In genomic region chr13:29125145-29125933, GRCh38 we compare ENCODE assay signal across 11 cellular contexts.
A peak's percentile ranks its signal among the peaks of the same experiment; 100 is the strongest.
DNase-seq lines count a peak whose midpoint lies in the region; ATAC-seq and TF ChIP-seq lines count a peak whose summit lies in the region.
"Had no signal": no experiment of that assay in that cellular context is flagged by ENCODE, and none has a peak within 500 bp of the region (broad histone marks: within the 10 kb centered on the region; RNA-seq: fewer than 3 reads in every experiment).

No MANE protein-coding gene starts in this region.

- H3K4me1 ChIP-seq in endocrine pancreas (ENCODE audit: control insufficient read depth, insufficient read depth, low read length): peaks cover 24% of the 10 kb centered on the region
- no peaks in the 10 kb centered on the region for H3K4me1 ChIP-seq in psoas muscle

- H3K36me3 ChIP-seq in endocrine pancreas (ENCODE audit: control insufficient read depth, insufficient read depth, low read length): no peaks in the 10 kb centered on the region
- H3K36me3 ChIP-seq in psoas muscle (ENCODE audit: insufficient read depth in 1 of 2, low read depth in 1 of 2): no peaks in the 10 kb centered on the region

- ATAC-seq in GM18511 (IDR thresholded peaks at IDR 0.05; ENCODE audit: unreplicated experiment) (peak; percentile 72), GM21360 (IDR thresholded peaks at IDR 0.05; ENCODE audit: unreplicated experiment) (peak; percentile 67), HG03159 (IDR thresholded peaks at IDR 0.05; ENCODE audit: unreplicated experiment) (peak; percentile 66), psoas muscle (no peak)

- H3K9me3 ChIP-seq in endocrine pancreas (ENCODE audit: control insufficient read depth, low read length) (no peaks in the 10 kb centered on the region), psoas muscle (no peaks in the 10 kb centered on the region)

- TF ChIP-seq CTCF in psoas muscle (IDR thresholded peaks at IDR 0.05): no peak

- intact Hi-C loops in psoas muscle (cut with DNase I): no loop called here

- H3K27me3 ChIP-seq in endocrine pancreas (ENCODE audit: control insufficient read depth, insufficient read depth, low read length) (no peaks in the 10 kb centered on the region), psoas muscle (ENCODE audit: insufficient read depth in 3 of 3, low read length in 2 of 3) (peaks cover 0 to 3% (median 0%) of the 10 kb centered on the region in 3 donors)

- WGBS in psoas muscle, 3 donors: 36 to 40% (median 39%) methylated on average over 5 of the region's 5 CpGs

- no peak overlapping the region for H3K27ac ChIP-seq in psoas muscle

- H3K4me3 ChIP-seq in endocrine pancreas (ENCODE audit: control insufficient read depth, insufficient read depth, low read length) (peak overlapping the region; percentile 76), psoas muscle (no peak overlapping the region)

- H3K9ac ChIP-seq in endocrine pancreas (ENCODE audit: control insufficient read depth, insufficient read depth, low read length): no peak overlapping the region

- DNase-seq in AML-193 (lab: John Stamatoyannopoulos, UW) (no peak), hepatic stellate cell (ENCODE audit: low spot score) (no peak), SW480 (ENCODE audit: low spot score) (no peak), psoas muscle (no peak)
- DNase-seq: activated CD4-positive, alpha-beta T cell treated with anti-CD3 and anti-CD28 coated beads, Interleukin-2, amount 50 U/mL, for 48 hours; NCI-H2171; stimulated activated CD4-positive, alpha-beta T cell treated with anti-CD3 and anti-CD28 coated beads, Interleukin-4, amount 100 ng/mL, for 24 hours had no signal

Comparison
In these comparisons a context has a peak if more than half of its experiments do, and no peak if none do; other contexts are left out.
1. ATAC-seq: peak in GM18511 (single experiment), GM21360 (single experiment) and HG03159 (single experiment); none in psoas muscle (0 of 4).